In the genomic region with DNA sequence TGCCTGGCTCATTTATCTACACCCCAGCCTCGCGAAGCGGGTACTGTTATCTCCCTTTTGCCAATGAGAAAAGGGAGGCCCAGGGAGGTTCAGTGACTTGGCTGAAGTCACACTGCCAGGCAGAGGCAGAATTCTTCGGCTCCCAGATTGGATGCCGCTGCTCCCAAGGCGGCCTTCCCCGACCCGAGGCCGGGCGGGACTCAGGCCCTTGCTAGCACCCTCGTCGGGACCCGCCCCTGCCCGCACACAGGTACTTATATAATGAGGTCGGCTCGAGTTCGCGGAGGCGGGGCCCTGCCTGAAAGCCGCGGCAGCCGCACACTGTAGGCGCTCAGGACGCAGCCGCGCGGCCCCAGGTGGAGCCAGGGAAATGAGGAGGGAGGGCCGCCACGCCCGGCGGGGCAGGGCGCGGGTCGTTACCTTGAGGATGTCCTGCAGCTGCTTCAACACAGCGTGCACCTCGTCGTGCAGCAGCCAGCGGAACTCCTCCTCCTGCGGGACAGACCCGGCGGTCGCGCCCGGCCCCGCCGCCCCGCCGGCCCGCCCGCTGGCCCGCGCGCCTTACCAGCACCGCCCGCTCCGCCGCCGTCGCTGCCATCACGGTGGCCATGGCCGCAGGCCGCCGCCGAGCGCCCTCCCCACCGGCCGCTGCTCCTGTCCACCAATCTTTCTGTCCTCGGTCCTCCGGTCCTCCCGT, we compare ENCODE assay signal across 8 cellular contexts. TPM values are rescaled to one million over a fixed set of nuclear protein-coding genes. Genes with fewer than 3 reads are reported as not detected.
DNase-seq lines count a peak whose midpoint lies in the region; ATAC-seq and TF ChIP-seq lines count a peak whose summit lies in the region.

A gene with protein sequence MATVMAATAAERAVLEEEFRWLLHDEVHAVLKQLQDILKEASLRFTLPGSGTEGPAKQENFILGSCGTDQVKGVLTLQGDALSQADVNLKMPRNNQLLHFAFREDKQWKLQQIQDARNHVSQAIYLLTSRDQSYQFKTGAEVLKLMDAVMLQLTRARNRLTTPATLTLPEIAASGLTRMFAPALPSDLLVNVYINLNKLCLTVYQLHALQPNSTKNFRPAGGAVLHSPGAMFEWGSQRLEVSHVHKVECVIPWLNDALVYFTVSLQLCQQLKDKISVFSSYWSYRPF (minus strand): TSS at position 672 of the 697 bp plus-strand sequence. CDS start 62 bp downstream, at position 610.

- peaks cover 0 to 7% of the 10 kb centered on the region in 2 experiments; a peak in 1 of 4 replicates for H3K79me1 ChIP-seq in IMR-90 (ENCODE audit: low read depth in 1 of 2, low read length in 2 of 2)

- intact Hi-C loops in IMR-90 (cut with micrococcal nuclease): loop anchor here (2.0 to 5.0 kb wide), 2 partner anchors 35 to 155 kb away; a partner anchor contains a TSS

- peak within 1 kb of the TSS in 1 of 2 donors; percentile 70 for H3K27ac Mint-ChIP-seq in natural killer cell treated with Interleukin-12 subunit alpha and Interleukin-12 subunit beta and Interleukin-15 and Interleukin-18, amount 100 ng/mL, for 72 hours

- no peaks in the 10 kb centered on the region for H3K9me3 ChIP-seq in IMR-90 (ENCODE audit: control insufficient read depth, insufficient read depth, low read length)

- H3K4me1 Mint-ChIP-seq in natural killer cell treated with Interleukin-12 subunit alpha and Interleukin-12 subunit beta and Interleukin-15 and Interleukin-18, amount 100 ng/mL, for 72 hours (ENCODE audit: low read depth in 2 of 2): peaks cover 0 to 8% of the 10 kb centered on the region in 2 donors

- no peak within 1 kb of the TSS for H3K56ac ChIP-seq in IMR-90 (ENCODE audit: extremely low read depth, insufficient read depth, low read length)

- H3K4ac ChIP-seq in IMR-90 (ENCODE audit: low read depth, low read length): peak within 1 kb of the TSS; percentile 90

- peak within 1 kb of the TSS; percentile 62; the same call in 1 of the 2 replicates for H2BK120ac ChIP-seq in IMR-90 (ENCODE audit: low read depth, low read length)

- no peaks in the 10 kb centered on the region for H3K27me3 Mint-ChIP-seq in natural killer cell treated with Interleukin-12 subunit alpha and Interleukin-12 subunit beta and Interleukin-15 and Interleukin-18, amount 100 ng/mL, for 72 hours

- H2BK20ac ChIP-seq in IMR-90 (ENCODE audit: low read depth, low read length): no peak within 1 kb of the TSS

- CTCF ChIA-PET in IMR-90 (lab: Yijun Ruan, JAX): no interaction called here

- WGBS in IMR-90 (ENCODE audit: extremely low coverage in 2 of 2, insufficient read length in 1 of 2), 2 experiments: 1% methylated on average over 50 of the region's 70 CpGs; no CpG with 5 or more reads in 1 of the 2 experiments

- H3K4me3 ChIP-seq in IMR-90 (ENCODE audit: insufficient read depth, low read depth, low read length): peak within 1 kb of the TSS; percentile 94

- no peak within 1 kb of the TSS for H3K18ac ChIP-seq in IMR-90 (ENCODE audit: low read depth, low read length)

- H2AK9ac ChIP-seq in IMR-90 (replicated peaks; ENCODE audit: low read depth, low read length, poor library complexity): peak within 1 kb of the TSS; percentile 91

- H3K4me3 Mint-ChIP-seq in natural killer cell treated with Interleukin-12 subunit alpha and Interleukin-12 subunit beta and Interleukin-15 and Interleukin-18, amount 100 ng/mL, for 72 hours: peak within 1 kb of the TSS; percentile 79

- H4K8ac ChIP-seq in IMR-90 (ENCODE audit: low read depth in 2 of 2, low read length in 2 of 2): peak within 1 kb of the TSS; percentile 79 to 84; a peak in 3 of 4 replicates

- H3K4me1 ChIP-seq in IMR-90 (ENCODE audit: control insufficient read depth, insufficient read depth, low read length): peaks cover 5% of the 10 kb centered on the region; the same call in 1 of the 2 replicates

- no peaks in the 10 kb centered on the region for H3K9me3 Mint-ChIP-seq in natural killer cell treated with Interleukin-12 subunit alpha and Interleukin-12 subunit beta and Interleukin-15 and Interleukin-18, amount 100 ng/mL, for 72 hours

- H3K27me3 ChIP-seq in IMR-90 (ENCODE audit: control insufficient read depth, insufficient read depth, low read length): no peaks in the 10 kb centered on the region

- peak within 1 kb of the TSS; percentile 97 for H2AFZ ChIP-seq in IMR-90 (replicated peaks; ENCODE audit: low read length, poor library complexity)

- peak within 1 kb of the TSS; percentile 59 for H3K27ac ChIP-seq in IMR-90 (ENCODE audit: insufficient read depth, low read length)

- peak within 1 kb of the TSS; percentile 50; the same call in 1 of the 2 replicates for H3K14ac ChIP-seq in IMR-90 (replicated peaks; ENCODE audit: low read depth, low read length)

- TF ChIP-seq RAD21 in IMR-90 (IDR thresholded peaks at IDR 0.05; ENCODE audit: low read length): no peak

- H2BK5ac ChIP-seq in IMR-90 (ENCODE audit: low read depth, low read length, poor library complexity, severe bottlenecking): peak within 1 kb of the TSS; percentile 81

- peak within 1 kb of the TSS; percentile 69 for H3K23ac ChIP-seq in IMR-90 (ENCODE audit: low read depth, low read length)

- no peaks in the 10 kb centered on the region; the same call in 1 of the 2 replicates for H4K20me1 ChIP-seq in IMR-90 (ENCODE audit: insufficient read depth, low read length)

- H3K36me3 Mint-ChIP-seq in natural killer cell treated with Interleukin-12 subunit alpha and Interleukin-12 subunit beta and Interleukin-15 and Interleukin-18, amount 100 ng/mL, for 72 hours: no peaks in the 10 kb centered on the region

- no peak for TF ChIP-seq POLR2A in IMR-90 (IDR thresholded peaks at IDR 0.05; ENCODE audit: low read depth, low read length)

- H4K5ac ChIP-seq in IMR-90 (ENCODE audit: low read depth, low read length): 0 out of 2 replicates have a peak within 1 kb of the TSS, but pooled peaks have one; percentile 31

- in situ Hi-C loops in IMR-90 (cut with MboI; ENCODE audit: low sequenced_read_pairs): no loop called here

- dilution Hi-C loops in IMR-90 (cut with HindIII; ENCODE audit: low sequenced_read_pairs, unreplicated experiment): no loop called here

- H2AK5ac ChIP-seq in IMR-90 (ENCODE audit: low read depth, low read length): no peak within 1 kb of the TSS

- H3K9ac ChIP-seq in IMR-90 (ENCODE audit: low read depth, low read length): peak within 1 kb of the TSS; percentile 57

- no peaks in the 10 kb centered on the region for H3K9me1 ChIP-seq in IMR-90 (ENCODE audit: insufficient read depth, low read length)

- TF ChIP-seq CTCF in IMR-90 (conservative IDR thresholded peaks at IDR 0.05; ENCODE audit: low read depth, low read length): no peak

- DNase-seq in DMS153 treated with DMSO at 0.1 percent for 48 hours (lab: John Stamatoyannopoulos, UW; ENCODE audit: unreplicated experiment): peak; percentile 84
- peak; percentile 12 for DNase-seq in IMR-90
- peak; percentile 67 to 69 for DNase-seq in activated T-helper 1 cell treated with anti-CD3 and anti-CD28 coated beads, Interleukin-2, amount 50 U/mL, for 16 hours (ENCODE audit: low read depth in 1 of 2, low spot score in 1 of 2)
- DNase-seq in fibroblast of peridontal ligament (ENCODE audit: extremely low read depth): peak; percentile 15
- DNase-seq in natural killer cell treated with Interleukin-12 subunit alpha and Interleukin-12 subunit beta and Interleukin-15 and Interleukin-18, amount 100 ng/mL, for 72 hours (ENCODE audit: low spot score): peak; percentile 77
- DNase-seq in stimulated activated naive CD4-positive, alpha-beta T cell treated with Interleukin-2 at 50 U/mL for 16 hours (lab: John Stamatoyannopoulos, UW): peak; percentile 73

- no TSS peak for BruUV-seq in IMR-90 (replicated peaks; lab: Mats Ljungman, UMichigan)

- H4K91ac ChIP-seq in IMR-90 (ENCODE audit: insufficient read depth, low read depth, low read length): no peak within 1 kb of the TSS; the same call in 1 of the 2 replicates

- POLR2A ChIA-PET in IMR-90 (lab: Charles Lee; ENCODE audit: unreplicated experiment): interaction anchor here (0.5 to 0.6 kb wide), 4 partner anchors 45 to 205 kb away, joined by 3 to 5 read pairs (median 4); no protein-coding TSS in a partner anchor

- no peak within 1 kb of the TSS for H2BK15ac ChIP-seq in IMR-90 (ENCODE audit: low read depth, low read length)

- H3K4me2 ChIP-seq in IMR-90 (ENCODE audit: low read depth, low read length): peak within 1 kb of the TSS; percentile 86

- ATAC-seq in GM21529 (IDR thresholded peaks at IDR 0.05; ENCODE audit: unreplicated experiment): peak; percentile 63
- ATAC-seq in IMR-90 (ENCODE audit: low read depth): peak; percentile 30
- peak; percentile 63 to 69 for ATAC-seq in natural killer cell treated with Interleukin-12 subunit alpha and Interleukin-12 subunit beta and Interleukin-15 and Interleukin-18, amount 100 ng/mL, for 72 hours

- H3K36me3 ChIP-seq in IMR-90 (ENCODE audit: control insufficient read depth, insufficient read depth, low read length): peaks cover 23% of the 10 kb centered on the region

TF ChIP-seq in IMR-90, 13 proteins besides CTCF, POLR2A, EP300 and RAD21 (continues in another document):
- TF ChIP-seq CHD1 (IDR thresholded peaks at IDR 0.05; ENCODE audit: low read depth, low read length): no peak
- no peak for TF ChIP-seq MXI1 (IDR thresholded peaks at IDR 0.05; ENCODE audit: borderline replicate concordance, low read depth, low read length)
- TF ChIP-seq FOS (IDR thresholded peaks at IDR 0.05; ENCODE audit: low read depth, low read length): no peak
- no peak for TF ChIP-seq SMC3 (IDR thresholded peaks at IDR 0.05; ENCODE audit: low read depth, low read length)
- TF ChIP-seq BHLHE40 (IDR thresholded peaks at IDR 0.05; ENCODE audit: low read depth, low read length): no peak
- TF ChIP-seq NFE2L2 (IDR thresholded peaks at IDR 0.05; ENCODE audit: low read depth, low read length): no peak
- no peak for TF ChIP-seq CEBPB (IDR thresholded peaks at IDR 0.05; ENCODE audit: low read depth, low read length)

TF ChIP-seq in PFSK-1, 5 proteins besides CTCF, POLR2A, EP300 and RAD21 (continues in another document):
- TF ChIP-seq SIN3A (IDR thresholded peaks at IDR 0.05; ENCODE audit: borderline replicate concordance, insufficient read depth, low read length): no peak
- peak; percentile 19; the same call in 1 of the 2 replicates for TF ChIP-seq POLR2AphosphoS5 (IDR thresholded peaks at IDR 0.05; ENCODE audit: low read depth, low read length)
- TF ChIP-seq FOXP2 (optimal IDR thresholded peaks at IDR 0.05; ENCODE audit: borderline replicate concordance, extremely low read depth, extremely low read length, insufficient read depth): no peak

RNA-seq across cellular contexts. Expression of the gene that starts here (rescaled TPM):
- total RNA-seq in IMR-90 (2012; rRNA removed): 13.6 and 14.2 TPM in 2 replicates
- polyA plus RNA-seq in IMR-90 (2012; rRNA removed): 27.1 and 30.1 TPM in 2 replicates
- 11.3 and 32.6 TPM in 2 replicates for polyA plus RNA-seq in IMR-90 (2012; cell fraction: cytosol; rRNA removed)
- 67.3 and 174 TPM in 2 replicates for polyA plus RNA-seq in IMR-90 (2012; cell fraction: nucleus; rRNA removed; ENCODE audit: low replicate concordance)
- 54.6 TPM for polyA plus RNA-seq in PFSK-1 (2012; ENCODE audit: insufficient read length, low read depth)
- 1 to 10 TPM; 3.8 to 7.1 TPM for total RNA-seq in natural killer cell treated with Interleukin-12 subunit alpha and Interleukin-12 subunit beta and Interleukin-15 and Interleukin-18, amount 100 ng/mL, for 72 hours

Comparison
In these comparisons a context has a peak if more than half of its experiments do, and no peak if none do; other contexts are left out.
1. Peak in every context shown above with its lines: DNase-seq, ATAC-seq, H3K4me3 ChIP-seq and H3K27ac ChIP-seq.
2. DNase-seq: peak in every context shown above with its lines; median percentile 84 in DMS153 treated with DMSO at 0.1 percent for 48 hours; 77 in natural killer cell treated with Interleukin-12 subunit alpha and Interleukin-12 subunit beta and Interleukin-15 and Interleukin-18, amount 100 ng/mL, for 72 hours; 73 in stimulated activated naive CD4-positive, alpha-beta T cell treated with Interleukin-2 at 50 U/mL for 16 hours; 68 in activated T-helper 1 cell treated with anti-CD3 and anti-CD28 coated beads, Interleukin-2, amount 50 U/mL, for 16 hours; 15 in fibroblast of peridontal ligament; 12 in IMR-90.